ENCODE assay signal across 9 cellular contexts in the genomic region with DNA sequence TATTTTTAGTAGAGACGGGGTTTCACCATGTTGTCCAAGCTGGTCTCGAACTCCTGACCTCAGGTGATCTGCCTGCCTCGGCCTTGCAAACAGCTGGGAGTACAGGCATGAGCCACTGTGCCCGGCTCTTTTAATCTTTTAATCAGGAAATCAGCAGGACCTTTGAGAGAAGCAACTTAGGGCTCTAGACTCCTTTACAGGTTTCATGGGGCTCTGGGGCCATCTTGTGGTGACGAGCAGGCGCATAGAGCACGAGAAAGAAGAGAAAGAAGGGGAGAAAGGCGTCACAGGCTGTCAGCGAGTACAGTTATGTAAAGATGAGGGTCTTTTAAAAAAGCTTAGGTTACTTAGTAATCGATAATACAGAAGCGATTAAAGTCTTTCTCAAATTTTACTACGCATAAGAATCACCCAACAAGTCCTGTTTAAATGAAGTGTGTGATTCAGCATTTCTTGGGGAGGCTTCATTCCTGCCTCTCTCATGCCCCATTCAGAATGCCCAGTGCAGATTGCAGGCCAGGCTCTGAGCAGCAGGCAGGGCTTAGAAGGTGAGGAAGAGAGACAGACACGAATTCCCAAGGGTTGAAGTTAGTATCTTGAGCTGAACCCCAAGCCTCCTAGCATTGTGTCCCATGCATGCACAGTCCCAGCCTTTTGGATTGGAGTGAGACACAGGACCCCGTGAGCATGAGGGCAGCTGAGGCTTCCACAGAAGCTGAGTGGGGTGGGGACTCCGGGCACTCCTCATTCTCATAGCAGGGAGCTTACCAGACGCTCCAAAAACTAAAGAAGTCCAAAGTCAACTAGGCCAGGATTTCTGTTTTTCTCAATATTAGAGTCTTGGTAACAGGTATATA. TPM values are rescaled to one million over a fixed set of nuclear protein-coding genes. Genes with fewer than 3 reads are reported as not detected.
DNase-seq lines count a peak whose midpoint lies in the region; ATAC-seq and TF ChIP-seq lines count a peak whose summit lies in the region.
"Had no signal": no experiment of that assay in that cellular context is flagged by ENCODE, and none has a peak within 500 bp of the region (broad histone marks: within the 10 kb centered on the region; RNA-seq: fewer than 3 reads in every experiment).

No MANE protein-coding gene starts in this region.

- H3K27ac ChIP-seq in prostate gland: peak overlapping the region in 1 of 2 donors; percentile 37

- no peak overlapping the region for H3K27ac Mint-ChIP-seq in activated naive CD8-positive, alpha-beta T cell treated with anti-CD3 and anti-CD28 coated beads, Interleukin-2, amount 10 ng/mL, durations not matched to agents 7 days and 5 days

- H3K36me3 Mint-ChIP-seq in activated naive CD8-positive, alpha-beta T cell treated with anti-CD3 and anti-CD28 coated beads, Interleukin-2, amount 10 ng/mL, durations not matched to agents 7 days and 5 days: peaks cover 1% of the 10 kb centered on the region

- ATAC-seq in GM21528 (IDR thresholded peaks at IDR 0.05; ENCODE audit: low FRiP score, unreplicated experiment) (peak; percentile 79), Right ventricle myocardium superior (ENCODE audit: poor library complexity) (peak; percentile 85)
- ATAC-seq in activated naive CD8-positive, alpha-beta T cell treated with anti-CD3 and anti-CD28 coated beads, Interleukin-2, amount 10 ng/mL, durations not matched to agents 7 days and 5 days (ENCODE audit: low read depth): peak; percentile 63

- POLR2A ChIA-PET in activated naive CD8-positive, alpha-beta T cell treated with anti-CD3 and anti-CD28 coated beads, Interleukin-2, amount 10 ng/mL, durations not matched to agents 7 days and 5 days (lab: Charles Lee): no interaction called here

- TF ChIP-seq CTCF in prostate gland (IDR thresholded peaks at IDR 0.05): peak; percentile 17 to 82 (median 73)

- H3K4me3 ChIP-seq in prostate gland: no peak overlapping the region

- TF ChIP-seq POLR2A in prostate gland (IDR thresholded peaks at IDR 0.05): no peak

- H3K9me3 ChIP-seq in prostate gland: no peaks in the 10 kb centered on the region

- peaks cover 6% of the 10 kb centered on the region for H3K9me3 Mint-ChIP-seq in activated naive CD8-positive, alpha-beta T cell treated with anti-CD3 and anti-CD28 coated beads, Interleukin-2, amount 10 ng/mL, durations not matched to agents 7 days and 5 days
- H3K9me3 Mint-ChIP-seq: central memory CD8-positive, alpha-beta T cell had no signal

- whole genome bisulfite sequencing in prostate gland: 22% methylated on average over 16 of the region's 16 CpGs

- no peaks in the 10 kb centered on the region for H3K27me3 ChIP-seq in prostate gland (replicated peaks; ENCODE audit: insufficient read depth)

- H3K36me3 ChIP-seq in prostate gland: no peaks in the 10 kb centered on the region

- H3K4me1 Mint-ChIP-seq in activated naive CD8-positive, alpha-beta T cell treated with anti-CD3 and anti-CD28 coated beads, Interleukin-2, amount 10 ng/mL, durations not matched to agents 7 days and 5 days: no peaks in the 10 kb centered on the region

- H3K27me3 Mint-ChIP-seq in activated naive CD8-positive, alpha-beta T cell treated with anti-CD3 and anti-CD28 coated beads, Interleukin-2, amount 10 ng/mL, durations not matched to agents 7 days and 5 days: peaks cover 13% of the 10 kb centered on the region

- DNase-seq in Daoy (ENCODE audit: low read depth) (peak; percentile 72), KG1 (lab: John Stamatoyannopoulos, UW) (peak; percentile 43), RPMI7951 (ENCODE audit: low read depth) (peak; percentile 82), Right ventricle myocardium superior (peak; percentile 75), prostate gland (ENCODE audit: low spot score) (peak; percentile 64), posterior vena cava (ENCODE audit: low spot score) (no peak)
- DNase-seq in activated naive CD8-positive, alpha-beta T cell treated with anti-CD3 and anti-CD28 coated beads, Interleukin-2, amount 10 ng/mL, durations not matched to agents 7 days and 5 days: peak; percentile 39

- H3K4me1 ChIP-seq in prostate gland (replicated peaks): no peaks in the 10 kb centered on the region

- intact Hi-C loops in Right ventricle myocardium superior (cut with DNase I): loop anchor here (5.0 kb wide), 2 partner anchors 116 to 206 kb away; no protein-coding TSS in a partner anchor
- intact Hi-C loops in prostate gland (cut with DNase I): loop anchor here (2.0 kb wide), 2 partner anchors 51 to 115 kb away; no protein-coding TSS in a partner anchor
- intact Hi-C loops in posterior vena cava (cut with DNase I): loop anchor here in 1 of 2 donors (5.0 kb wide), 1 partner anchor 116 kb away; no protein-coding TSS in a partner anchor

- no peak overlapping the region for H3K4me3 Mint-ChIP-seq in activated naive CD8-positive, alpha-beta T cell treated with anti-CD3 and anti-CD28 coated beads, Interleukin-2, amount 10 ng/mL, durations not matched to agents 7 days and 5 days
- H3K4me3 Mint-ChIP-seq: central memory CD8-positive, alpha-beta T cell had no signal

RNA-seq across cellular contexts. Expression of a gene that starts 23.6 kb away (rescaled TPM):
- total RNA-seq in Daoy (2014; rRNA removed; shearing (Covaris generic)): 176 and 183 TPM in 2 replicates
- total RNA-seq in RPMI7951 (2014; rRNA removed; shearing (Covaris generic)): 268 TPM in 2 replicates
- 100 to 1,000 TPM; 193 to 215 TPM for total RNA-seq in activated naive CD8-positive, alpha-beta T cell treated with anti-CD3 and anti-CD28 coated beads, Interleukin-2, amount 10 ng/mL, durations not matched to agents 7 days and 5 days
- 155 TPM for total RNA-seq in Right ventricle myocardium superior
- 10 to 100 TPM; 35.1 to 86.9 TPM for total RNA-seq in prostate gland
- 100 to 1,000 TPM; 109 to 216 TPM for total RNA-seq in posterior vena cava
